Comparison of ENCODE assay signal across 8 cellular contexts in the genomic region with DNA sequence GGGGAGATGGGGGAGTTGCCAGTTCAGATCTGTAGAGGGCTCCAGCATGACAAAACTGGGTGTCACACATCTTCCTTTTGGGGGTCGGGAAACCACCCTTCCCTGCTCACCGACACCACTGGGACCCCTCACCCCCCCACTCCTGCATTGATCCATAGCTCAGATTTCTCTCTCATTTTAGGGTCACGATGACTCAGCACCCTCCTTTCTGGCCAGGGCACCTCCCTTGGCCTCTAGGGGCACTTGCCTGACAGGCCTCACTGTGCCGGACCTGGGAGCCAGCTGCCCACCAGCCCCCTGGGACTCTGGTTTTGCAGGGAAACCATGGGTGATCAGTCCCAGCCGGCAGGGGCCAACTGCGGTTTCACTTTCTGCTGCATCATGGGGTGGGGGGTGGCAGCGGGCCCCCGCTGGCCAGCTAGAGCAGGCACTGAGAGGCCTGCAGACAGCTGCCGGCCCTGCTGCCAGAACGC.
DNase-seq lines count a peak whose midpoint lies in the region; ATAC-seq and TF ChIP-seq lines count a peak whose summit lies in the region.

No MANE protein-coding gene starts in this region.

- H3K4me3 ChIP-seq in dorsolateral prefrontal cortex = peak overlapping the region in 53 of 59 donors; percentile 7 to 58 (median 36)

- DNase-seq in AG08395 (ENCODE audit: low spot score) = peak; percentile 40
- peak in 1 of 10 donors; percentile 35 for DNase-seq in dorsolateral prefrontal cortex
- no peak for DNase-seq in MV-4-11 (lab: John Stamatoyannopoulos, UW)
- no peak for DNase-seq in NCI-H524 treated with DMSO at 0.1 percent for 48 hours (lab: John Stamatoyannopoulos, UW)
- DNase-seq in Kasumi-1 (lab: John Stamatoyannopoulos, UW) = no peak

- peak in 4 of 56 donors; percentile 4 to 28 (median 8) for TF ChIP-seq CTCF in dorsolateral prefrontal cortex (IDR thresholded peaks at IDR 0.05 in 54 of 56, conservative IDR thresholded peaks at IDR 0.05 in 2 of 56; ENCODE audit: low read depth in 1 of 56, partially characterized antibody in 56 of 56)

- H3K27ac ChIP-seq in dorsolateral prefrontal cortex = peak overlapping the region in 37 of 59 donors; percentile 3 to 73 (median 53)
- H3K27ac ChIP-seq in temporal lobe (ENCODE audit: low read depth, low read length) = peak overlapping the region; percentile 56

- intact Hi-C loops in dorsolateral prefrontal cortex (cut with DNase I) = no loop called here

- no peaks in the 10 kb centered on the region for H3K27me3 ChIP-seq in dorsolateral prefrontal cortex

- ATAC-seq in GM19351 (IDR thresholded peaks at IDR 0.05; ENCODE audit: unreplicated experiment) = peak; percentile 67
- peak; percentile 45 for ATAC-seq in HG03457 (IDR thresholded peaks at IDR 0.05; ENCODE audit: unreplicated experiment)
